38 cellular contexts compared by ENCODE assay signal in genomic region chr13:87444135-87444534, GRCh38.
A peak's percentile ranks its signal among the peaks of the same experiment; 100 is the strongest.
DNase-seq lines count a peak whose midpoint lies in the region; ATAC-seq, FAIRE-seq and TF ChIP-seq lines count a peak whose summit lies in the region.
"Had no signal": no experiment of that assay in that cellular context is flagged by ENCODE, and none has a peak within 500 bp of the region (broad histone marks: within the 10 kb centered on the region; RNA-seq: fewer than 3 reads in every experiment).

No MANE protein-coding gene starts in this region.

- no peak for TF ChIP-seq EP300 in GM12878 (IDR thresholded peaks at IDR 0.05; ENCODE audit: borderline replicate concordance in 1 of 2, control insufficient read depth in 1 of 2, low read depth in 2 of 2, low read length in 2 of 2)

- ATAC-seq in HG03135 (IDR thresholded peaks at IDR 0.05; ENCODE audit: unreplicated experiment) (peak; percentile 57), GM12878 (peak; percentile 90), WTC11 (no peak)
- ATAC-seq: activated T-helper 17 cell treated with anti-CD3 and anti-CD28 coated beads, Interleukin-2, amount 50 U/mL, for 72 hours; left lobe of liver; naive thymus-derived CD4-positive, alpha-beta T cell; PC-3 had no signal

- no peak overlapping the region for H2AFZ ChIP-seq in GM12878 (ENCODE audit: control insufficient read depth, low read depth, low read length)

- intact Hi-C loops in GM12878 (cut with micrococcal nuclease; ENCODE audit: unreplicated experiment): no loop called here

- SMC1A ChIA-PET in GM12878 (lab: Charles Lee; ENCODE audit: uncharacterized antibody, unreplicated experiment): interaction anchor here (0.8 to 1.0 kb wide), 2 partner anchors 21 to 92 kb away, joined by 3 to 5 read pairs; no protein-coding TSS in a partner anchor

- H3K4me3 Mint-ChIP-seq in WTC11: no peak overlapping the region
- H3K4me3 Mint-ChIP-seq: activated naive CD4-positive, alpha-beta T cell treated with anti-CD3 and anti-CD28 coated beads, Interleukin-2, amount 50 U/mL, for 24 hours; activated T-helper 17 cell treated with anti-CD3 and anti-CD28 coated beads, Interleukin-2, amount 50 U/mL, for 72 hours; CD4-positive, alpha-beta memory T cell; endodermal cell; immature natural killer cell; mesothelial cell of epicardium; naive thymus-derived CD4-positive, alpha-beta T cell had no signal

- H4K20me1 ChIP-seq in GM12878 (ENCODE audit: control insufficient read depth, insufficient read depth): no peaks in the 10 kb centered on the region

- H3K27me3 Mint-ChIP-seq in WTC11 (ENCODE audit: low read depth): no peaks in the 10 kb centered on the region
- H3K27me3 Mint-ChIP-seq: activated naive CD4-positive, alpha-beta T cell treated with anti-CD3 and anti-CD28 coated beads, Interleukin-2, amount 50 U/mL, for 24 hours; activated T-helper 17 cell treated with anti-CD3 and anti-CD28 coated beads, Interleukin-2, amount 50 U/mL, for 72 hours; CD4-positive, alpha-beta memory T cell; naive thymus-derived CD4-positive, alpha-beta T cell had no signal

- no peaks in the 10 kb centered on the region for H3K36me3 Mint-ChIP-seq in WTC11
- H3K36me3 Mint-ChIP-seq: activated naive CD4-positive, alpha-beta T cell treated with anti-CD3 and anti-CD28 coated beads, Interleukin-2, amount 50 U/mL, for 24 hours; CD4-positive, alpha-beta memory T cell; immature natural killer cell; mesothelial cell of epicardium; naive thymus-derived CD4-positive, alpha-beta T cell had no signal

- FAIRE-seq in GM12878 (lab: Jason Lieb, UNC): no peak
- FAIRE-seq: A204.1, GM18507, HTR-8/SVneo had no signal

- H3K27me3 ChIP-seq in GM12878 (replicated peaks in 1 of 2; ENCODE audit: control insufficient read depth in 2 of 2, insufficient read depth in 2 of 2, low read length in 1 of 2): no peaks in the 10 kb centered on the region
- H3K27me3 ChIP-seq: cardiac muscle cell, esophagus muscularis mucosa, upper lobe of left lung had no signal

- H3K9me3 Mint-ChIP-seq in WTC11: peaks cover under 1% of the 10 kb centered on the region; the same call in 1 of the 2 replicates
- H3K9me3 Mint-ChIP-seq: endodermal cell, mesothelial cell of epicardium had no signal

- CTCF ChIA-PET in GM12878 (lab: Yijun Ruan, JAX): no interaction called here
- CTCF ChIA-PET in WTC11 (lab: Charles Lee): no interaction called here

- no peak for TF ChIP-seq RAD21 in GM12878 (IDR thresholded peaks at IDR 0.05; ENCODE audit: insufficient read depth, low read depth, low read length)

- RAD21 ChIA-PET in GM12878 (lab: Charles Lee; ENCODE audit: unreplicated experiment): no interaction called here

- H3K4me3 ChIP-seq in GM12878: no peak overlapping the region
- H3K4me3 ChIP-seq: cardiac muscle cell, esophagus muscularis mucosa, HAP-1, skin epidermis, upper lobe of left lung had no signal

- TF ChIP-seq POLR2A in GM12878 (IDR thresholded peaks at IDR 0.05; ENCODE audit: low read depth, low read length): no peak

- no peak overlapping the region for H3K4me2 ChIP-seq in GM12878 (ENCODE audit: control insufficient read depth, insufficient read depth)

- H3K4me1 Mint-ChIP-seq in WTC11: no peaks in the 10 kb centered on the region
- H3K4me1 Mint-ChIP-seq: activated naive CD4-positive, alpha-beta T cell treated with anti-CD3 and anti-CD28 coated beads, Interleukin-2, amount 50 U/mL, for 24 hours; activated T-helper 17 cell treated with anti-CD3 and anti-CD28 coated beads, Interleukin-2, amount 50 U/mL, for 72 hours; CD4-positive, alpha-beta memory T cell; endodermal cell; immature natural killer cell; mesothelial cell of epicardium; naive thymus-derived CD4-positive, alpha-beta T cell had no signal

- in situ Hi-C loops in GM12878 (cut with MboI): no loop called here

- H3K27ac ChIP-seq in GM12878 (ENCODE audit: control insufficient read depth, insufficient read depth): no peak overlapping the region
- H3K27ac ChIP-seq: cardiac muscle cell, esophagus muscularis mucosa, skin epidermis, upper lobe of left lung had no signal

- H3K36me3 ChIP-seq in GM12878 (ENCODE audit: control insufficient read depth in 2 of 2, insufficient read depth in 2 of 2, low read length in 1 of 2): no peaks in the 10 kb centered on the region
- H3K36me3 ChIP-seq: cardiac muscle cell, esophagus muscularis mucosa, HAP-1, upper lobe of left lung had no signal

- peak; percentile 59 for DNase-seq in NCI-H748 (lab: John Stamatoyannopoulos, UW; ENCODE audit: unreplicated experiment)
- no peak for DNase-seq in NCI-H748 treated with DMSO at 0.1 percent for 48 hours (lab: John Stamatoyannopoulos, UW)
- DNase-seq in NCI-H2081 (lab: John Stamatoyannopoulos, UW): peak; percentile 2 to 70
- no peak for DNase-seq in GM12878 (ENCODE audit: low read depth, low spot score)
- DNase-seq in WTC11 (ENCODE audit: low spot score): no peak
- DNase-seq in hepatic stellate cell (ENCODE audit: low spot score): no peak
- DNase-seq in NCI-H2171 (lab: John Stamatoyannopoulos, UW): no peak
- DNase-seq: activated CD4-positive, alpha-beta T cell treated with anti-CD3 and anti-CD28 coated beads, Interleukin-2, amount 50 U/mL, for 4 hours; activated CD4-positive, CD25-positive, alpha-beta regulatory T cell; activated CD8-positive, alpha-beta memory T cell treated with anti-CD3 and anti-CD28 coated beads, Interleukin-2, amount 50 U/mL, for 4 hours; AML-193; anterior cingulate cortex; CD4-positive, alpha-beta memory T cell; cortex of kidney; DMS153; endodermal cell; foreskin melanocyte; hippocampal formation; immature natural killer cell; KBM-7; naive thymus-derived CD4-positive, alpha-beta T cell; NCI-H2107; PC-3; SIG-M5; SW 1271; upper lobe of left lung had no signal

- 0% methylated on average over 2 of the region's 2 CpGs for WGBS in GM12878 (ENCODE audit: insufficient coverage, insufficient replicate concordance, low lambda C conversion rate, missing lambda C conversion rate)

- BruUV-seq in GM12878 (replicated peaks; lab: Mats Ljungman, UMichigan): no TSS peak

- no peak overlapping the region for H3K27ac Mint-ChIP-seq in WTC11
- H3K27ac Mint-ChIP-seq: activated naive CD4-positive, alpha-beta T cell treated with anti-CD3 and anti-CD28 coated beads, Interleukin-2, amount 50 U/mL, for 24 hours; activated T-helper 17 cell treated with anti-CD3 and anti-CD28 coated beads, Interleukin-2, amount 50 U/mL, for 72 hours; CD4-positive, alpha-beta memory T cell; endodermal cell; immature natural killer cell; mesothelial cell of epicardium; naive thymus-derived CD4-positive, alpha-beta T cell had no signal

- H3K9ac ChIP-seq in GM12878 (ENCODE audit: control insufficient read depth, insufficient read depth, low read length): no peak overlapping the region

- H3K4me1 ChIP-seq in GM12878 (ENCODE audit: control insufficient read depth, insufficient read depth, low read length): no peaks in the 10 kb centered on the region
- H3K4me1 ChIP-seq: esophagus muscularis mucosa, HAP-1, upper lobe of left lung had no signal

- TF ChIP-seq CTCF in GM12878 (IDR thresholded peaks at IDR 0.05 in 2 of 3, conservative IDR thresholded peaks at IDR 0.05 in 1 of 3; ENCODE audit: control insufficient read depth in 2 of 3, extremely low read depth in 1 of 3, insufficient read depth in 1 of 3, low read depth in 3 of 3, low read length in 3 of 3) (no peak), WTC11 (IDR thresholded peaks at IDR 0.05) (no peak)

- H3K9me3 ChIP-seq in GM12878 (replicated peaks; ENCODE audit: control insufficient read depth, insufficient read depth, low read length): no peaks in the 10 kb centered on the region
- H3K9me3 ChIP-seq: esophagus muscularis mucosa, HAP-1, upper lobe of left lung had no signal

- POLR2A ChIA-PET in GM12878 (lab: Charles Lee) (no interaction called here), WTC11 (lab: Charles Lee) (no interaction called here)

- H3K79me2 ChIP-seq in GM12878 (ENCODE audit: control insufficient read depth, insufficient read depth, low read length): no peaks in the 10 kb centered on the region

TF ChIP-seq in GM12878, 131 proteins besides CTCF, POLR2A, EP300 and RAD21:
- TF ChIP-seq TARDBP (IDR thresholded peaks at IDR 0.05; ENCODE audit: borderline replicate concordance) (no peak), IKZF1 (conservative IDR thresholded peaks at IDR 0.05) (peak; percentile 31; the same call in 1 of the 2 replicates), BHLHE40 (IDR thresholded peaks at IDR 0.05; ENCODE audit: borderline replicate concordance in 1 of 2, low read depth in 2 of 2, low read length in 1 of 2) (peak in 1 of 2 experiments; percentile 42; a peak in 1 of 4 replicates), ZNF274 (IDR thresholded peaks at IDR 0.05; ENCODE audit: insufficient read depth, insufficient read length) (no peak), TCF12 (IDR thresholded peaks at IDR 0.05; ENCODE audit: low read depth, low read length) (peak; percentile 61; the same call in 1 of the 2 replicates), IKZF2 (IDR thresholded peaks at IDR 0.05) (peak in 1 of 2 experiments; percentile 28; a peak in 1 of 4 replicates), MTA2 (IDR thresholded peaks at IDR 0.05; ENCODE audit: low read depth) (0 out of 2 replicates have a peak, but pooled peaks have one; percentile 22), DPF2 (IDR thresholded peaks at IDR 0.05) (0 out of 2 replicates have a peak, but pooled peaks have one; percentile 30)
TF ChIP-seq in GM12878: peak in this region for 6.

TF ChIP-seq in WTC11, 78 proteins besides CTCF, POLR2A, EP300 and RAD21 (continues in another document):
- no peak for TF ChIP-seq ZNF425 (CRISPR knock-in tag; conservative IDR thresholded peaks at IDR 0.05)

Comparison
In these comparisons a context has a peak if more than half of its experiments do, and no peak if none do; other contexts are left out.
1. DNase-seq: peak in NCI-H748 (single experiment) and NCI-H2081 (2 of 2); none in NCI-H748 treated with DMSO at 0.1 percent for 48 hours (single experiment), GM12878 (single experiment), WTC11 (single experiment), hepatic stellate cell (single experiment) and NCI-H2171 (single experiment).